16 cellular contexts compared by ENCODE assay signal in genomic region chr1:116811321-116811720, GRCh38. TPM values are rescaled to one million over a fixed set of nuclear protein-coding genes. Genes with fewer than 3 reads are reported as not detected.
DNase-seq lines count a peak whose midpoint lies in the region; ATAC-seq, FAIRE-seq and TF ChIP-seq lines count a peak whose summit lies in the region.
"Had no signal": no experiment of that assay in that cellular context is flagged by ENCODE, and none has a peak within 500 bp of the region (broad histone marks: within the 10 kb centered on the region; RNA-seq: fewer than 3 reads in every experiment).

No MANE protein-coding gene starts in this region.

- no peak for FAIRE-seq in pancreas (lab: Jason Lieb, UNC)
- FAIRE-seq: GM12878, GM18507 had no signal

- peak overlapping the region in 1 of 2 donors; percentile 35 for H3K4me3 Mint-ChIP-seq in activated T-cell treated with anti-CD3 and anti-CD28 coated beads, Interleukin-2, amount 50 U/mL, for 72 hours
- H3K4me3 Mint-ChIP-seq in T-helper 17 cell (no peak overlapping the region), Calu3 (ENCODE audit: low read depth, unreplicated experiment) (no peak overlapping the region)
- H3K4me3 Mint-ChIP-seq in activated naive CD8-positive, alpha-beta T cell = no peak overlapping the region
- H3K4me3 Mint-ChIP-seq: B cell had no signal

- H3K9me3 Mint-ChIP-seq in activated T-cell treated with anti-CD3 and anti-CD28 coated beads, Interleukin-2, amount 50 U/mL, for 72 hours = peaks cover 13 to 18% of the 10 kb centered on the region in 2 donors
- peaks cover 19% of the 10 kb centered on the region for H3K9me3 Mint-ChIP-seq in activated naive CD8-positive, alpha-beta T cell (ENCODE audit: low read depth)
- peaks cover 7% of the 10 kb centered on the region for H3K9me3 Mint-ChIP-seq in Calu3 (ENCODE audit: low read depth, unreplicated experiment)

- no peak overlapping the region for H3K27ac ChIP-seq in pancreas

- CTCF ChIA-PET in Calu3 (lab: Charles Lee) = no interaction called here

- H3K27me3 ChIP-seq in pancreas = no peaks in the 10 kb centered on the region

- H3K36me3 ChIP-seq in pancreas = no peaks in the 10 kb centered on the region
- H3K36me3 ChIP-seq: HAP-1 had no signal

- no peak for DNase-seq in activated T-cell treated with anti-CD3 and anti-CD28 coated beads, Interleukin-2, amount 50 U/mL, for 72 hours
- DNase-seq in activated T-cell treated with anti-CD3 and anti-CD28 coated beads for 4 hours (no peak), T-helper 17 cell (no peak), pancreas (no peak), Calu3 (no peak), DMS79 (lab: John Stamatoyannopoulos, UW) (no peak)
- DNase-seq: Karpas-422, MM.1S, NCI-H187 treated with DMSO at 0.1 percent for 48 hours, NCI-H446 had no signal

- no peak for TF ChIP-seq CTCF in pancreas (IDR thresholded peaks at IDR 0.05)
- TF ChIP-seq CTCF in Calu3 (IDR thresholded peaks at IDR 0.05; ENCODE audit: unreplicated experiment) = no peak

- peak overlapping the region; percentile 47 for H3K27ac Mint-ChIP-seq in activated T-cell treated with anti-CD3 and anti-CD28 coated beads, Interleukin-2, amount 50 U/mL, for 72 hours
- H3K27ac Mint-ChIP-seq in T-helper 17 cell = peak overlapping the region; percentile 100
- H3K27ac Mint-ChIP-seq in activated naive CD8-positive, alpha-beta T cell = peak overlapping the region; percentile 54
- H3K27ac Mint-ChIP-seq in Calu3 (ENCODE audit: unreplicated experiment) = no peak overlapping the region
- H3K27ac Mint-ChIP-seq: B cell had no signal

- H3K4me1 Mint-ChIP-seq in activated T-cell treated with anti-CD3 and anti-CD28 coated beads, Interleukin-2, amount 50 U/mL, for 72 hours (ENCODE audit: low read depth) = peaks cover 71% of the 10 kb centered on the region
- H3K4me1 Mint-ChIP-seq in T-helper 17 cell (peaks cover 44% of the 10 kb centered on the region), Calu3 (ENCODE audit: low read depth, unreplicated experiment) (no peaks in the 10 kb centered on the region)
- peaks cover 77% of the 10 kb centered on the region for H3K4me1 Mint-ChIP-seq in activated naive CD8-positive, alpha-beta T cell (ENCODE audit: low read depth)

- WGBS in pancreas, 2 donors = 45 to 49% methylated on average over 1 of the region's 1 CpG

- intact Hi-C loops in pancreas (cut with DNase I) = no loop called here
- intact Hi-C loops in Calu3 (cut with micrococcal nuclease; ENCODE audit: unreplicated experiment) = loop anchor here (10.0 kb wide), 1 partner anchor 47 kb away; no protein-coding TSS in a partner anchor

- peaks cover 26 to 36% of the 10 kb centered on the region in 2 donors for H3K36me3 Mint-ChIP-seq in activated T-cell treated with anti-CD3 and anti-CD28 coated beads, Interleukin-2, amount 50 U/mL, for 72 hours (ENCODE audit: insufficient read depth in 2 of 2)
- H3K36me3 Mint-ChIP-seq in T-helper 17 cell (ENCODE audit: low read depth) = peaks cover 2% of the 10 kb centered on the region
- H3K36me3 Mint-ChIP-seq in activated naive CD8-positive, alpha-beta T cell = peaks cover 17% of the 10 kb centered on the region
- H3K36me3 Mint-ChIP-seq in Calu3 (ENCODE audit: insufficient read depth, unreplicated experiment) = no peaks in the 10 kb centered on the region

- H3K27me3 Mint-ChIP-seq in activated T-cell treated with anti-CD3 and anti-CD28 coated beads, Interleukin-2, amount 50 U/mL, for 72 hours (ENCODE audit: low read depth) = no peaks in the 10 kb centered on the region
- no peaks in the 10 kb centered on the region for H3K27me3 Mint-ChIP-seq in T-helper 17 cell
- no peaks in the 10 kb centered on the region for H3K27me3 Mint-ChIP-seq in activated naive CD8-positive, alpha-beta T cell
- no peaks in the 10 kb centered on the region for H3K27me3 Mint-ChIP-seq in Calu3 (ENCODE audit: unreplicated experiment)
- H3K27me3 Mint-ChIP-seq: B cell had no signal

- no peak for ATAC-seq in activated T-cell treated with anti-CD3 and anti-CD28 coated beads, Interleukin-2, amount 50 U/mL, for 72 hours (replicated peaks in 1 of 2)
- no peak for ATAC-seq in T-helper 17 cell
- peak in 3 of 4 donors; percentile 34 to 66 (median 53) for ATAC-seq in pancreas
- ATAC-seq: GM12878 had no signal

- no TSS peak for BruUV-seq in Calu3 (replicated peaks; lab: Mats Ljungman, UMichigan)

- H3K4me1 ChIP-seq in pancreas = no peaks in the 10 kb centered on the region
- H3K4me1 ChIP-seq: HAP-1 had no signal

- H3K9me3 ChIP-seq in T-helper 17 cell (ENCODE audit: control insufficient read depth, low read length, poor library complexity, severe bottlenecking) = no peaks in the 10 kb centered on the region
- no peaks in the 10 kb centered on the region for H3K9me3 ChIP-seq in pancreas
- H3K9me3 ChIP-seq: HAP-1 had no signal

- H3K4me3 ChIP-seq in pancreas = no peak overlapping the region
- H3K4me3 ChIP-seq: GM12878, HAP-1 had no signal

RNA-seq across cellular contexts. Expression of gene CD2, which starts 57.1 kb away (rescaled TPM):
- 100 to 1,000 TPM; 232 to 298 TPM for total RNA-seq in activated T-cell treated with anti-CD3 and anti-CD28 coated beads, Interleukin-2, amount 50 U/mL, for 72 hours
- total RNA-seq in T-helper 17 cell (100 to 1,000 TPM; 152 to 172 TPM), pancreas (1 to 10 TPM in 3 of 6 donors, under 1 TPM in 3; 0.16 to 1.9 (median 1.1) TPM), Calu3 (2022) (not detected in 2 replicates)
- under 1 TPM; 0.61 to 0.72 TPM for polyA plus RNA-seq in pancreas
- total RNA-seq: G401 had no signal

Comparison
In these comparisons a context has a peak if more than half of its experiments do, and no peak if none do; other contexts are left out.
1. ATAC-seq: peak in pancreas (3 of 4); none in activated T-cell treated with anti-CD3 and anti-CD28 coated beads, Interleukin-2, amount 50 U/mL, for 72 hours (0 of 2) and T-helper 17 cell (single experiment).
2. RNA of gene CD2, which starts 57.1 kb away (total RNA-seq): 232 to 298 TPM in activated T-cell treated with anti-CD3 and anti-CD28 coated beads, Interleukin-2, amount 50 U/mL, for 72 hours and 152 to 172 TPM in T-helper 17 cell; 0.16 to 1.9 TPM in pancreas and not detected in Calu3; every median in the first group is over 10 times any median in the second.